ENCODE assay signal across 8 cellular contexts in the genomic region with DNA sequence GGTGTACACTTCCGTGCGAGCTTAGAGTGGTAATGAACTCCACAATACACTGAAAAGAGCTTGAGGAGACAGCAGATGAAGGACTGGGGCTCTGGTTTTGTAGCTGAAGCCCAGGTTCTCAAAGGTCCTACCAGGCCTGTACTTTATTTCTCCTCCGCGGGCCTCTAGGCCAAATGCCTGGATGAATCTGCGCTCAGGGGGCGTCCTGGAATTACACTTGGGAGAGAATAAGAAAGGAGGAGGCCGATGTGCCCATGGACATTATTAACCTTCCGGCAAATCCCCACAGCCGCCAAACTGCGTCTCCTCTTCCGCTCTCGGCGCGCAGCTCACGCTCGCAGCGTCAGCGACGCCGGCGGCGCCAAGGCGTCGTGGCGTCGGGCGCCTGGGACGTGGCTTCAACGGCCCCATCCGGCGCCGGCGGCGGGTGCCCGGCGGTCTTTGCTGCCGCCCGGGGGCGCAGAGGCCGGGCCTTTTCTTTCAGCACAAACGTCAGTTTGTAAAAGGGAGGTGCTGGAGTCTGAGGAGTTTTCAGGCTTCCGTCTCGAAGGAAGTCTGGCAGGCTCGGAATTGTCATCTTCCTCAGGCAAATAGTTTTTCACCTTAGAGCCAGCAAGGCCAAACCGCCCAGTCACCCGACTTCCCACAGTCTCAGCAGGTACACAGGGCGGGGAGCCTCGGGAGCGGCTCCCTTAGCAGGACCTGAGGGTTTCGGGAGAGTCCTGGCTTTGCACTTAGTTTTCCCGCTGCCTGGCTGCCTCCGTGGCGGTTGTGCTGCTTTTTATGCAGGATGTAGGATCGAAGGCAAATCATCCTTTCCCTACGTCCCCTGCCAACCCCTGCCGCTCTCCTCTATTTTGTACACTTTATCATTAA. TPM values are rescaled to one million over a fixed set of nuclear protein-coding genes. Genes with fewer than 3 reads are reported as not detected.
DNase-seq lines count a peak whose midpoint lies in the region; ATAC-seq and TF ChIP-seq lines count a peak whose summit lies in the region.

A gene (plus strand): TSS at position 401 of the 876 bp plus-strand sequence. CDS start 5,503 bp downstream, outside the sequence.

- H3K4me1 Mint-ChIP-seq in T-helper 17 cell, result peaks cover 15% of the 10 kb centered on the region

- TF ChIP-seq POLR2A in GM15510 (IDR thresholded peaks at IDR 0.05; ENCODE audit: borderline replicate concordance, extremely low read depth, insufficient read length), result peak; percentile 96

- H3K27ac ChIP-seq in rectal smooth muscle tissue (ENCODE audit: low read depth, low read length), result peak within 1 kb of the TSS; percentile 90
- H3K27ac ChIP-seq in aorta (ENCODE audit: low read depth in 1 of 2, low read length in 2 of 2), result peak within 1 kb of the TSS; percentile 95 to 97

- H3K9ac ChIP-seq in rectal smooth muscle tissue (ENCODE audit: low read length), result peak within 1 kb of the TSS; percentile 85

- H3K27me3 Mint-ChIP-seq in T-helper 17 cell, result no peaks in the 10 kb centered on the region

- no peaks in the 10 kb centered on the region for H3K36me3 ChIP-seq in rectal smooth muscle tissue (ENCODE audit: control insufficient read depth, insufficient read depth, low read length)
- H3K36me3 ChIP-seq in aorta (ENCODE audit: control insufficient read depth in 1 of 2, insufficient read depth in 2 of 2, low read length in 1 of 2), result no peaks in the 10 kb centered on the region

- H3K9me3 ChIP-seq in T-helper 17 cell (ENCODE audit: control insufficient read depth, low read length, poor library complexity, severe bottlenecking), result no peaks in the 10 kb centered on the region
- no peaks in the 10 kb centered on the region for H3K9me3 ChIP-seq in aorta (ENCODE audit: control insufficient read depth, low read length)

- H3K27me3 ChIP-seq in rectal smooth muscle tissue (ENCODE audit: control insufficient read depth, insufficient read depth, low read length) (no peaks in the 10 kb centered on the region), aorta (ENCODE audit: control insufficient read depth in 1 of 2, insufficient read depth in 2 of 2, low read length in 1 of 2) (no peaks in the 10 kb centered on the region)

- intact Hi-C loops in aorta (cut with DNase I), result loop anchor here in 1 of 2 donors (2.0 kb wide), 1 partner anchor 67 kb away; no protein-coding TSS in a partner anchor

- H3K36me3 Mint-ChIP-seq in T-helper 17 cell (ENCODE audit: low read depth), result peaks cover 4% of the 10 kb centered on the region

- H3K4me3 ChIP-seq in rectal smooth muscle tissue (ENCODE audit: low read length) (peak within 1 kb of the TSS; percentile 83), aorta (ENCODE audit: low read length in 2 of 2) (peak within 1 kb of the TSS; percentile 69 to 98)

- WGBS in aorta, 2 donors, result 0% methylated on average over 56 of the region's 56 CpGs

- H3K27ac Mint-ChIP-seq in T-helper 17 cell, result peak within 1 kb of the TSS; percentile 99

- ATAC-seq in HG02884 (IDR thresholded peaks at IDR 0.05; ENCODE audit: unreplicated experiment), result peak; percentile 94
- ATAC-seq in T-helper 17 cell, result peak; percentile 97
- peak; percentile 97 for ATAC-seq in aorta (ENCODE audit: low FRiP score)

- DNase-seq in NCI-H146 treated with DMSO at 0.1 percent for 48 hours (lab: John Stamatoyannopoulos, UW; ENCODE audit: unreplicated experiment), result peak; percentile 86
- DNase-seq in T-helper 17 cell, result peak; percentile 81 to 83 (median 82)
- peak; percentile 20 to 87 (median 75) for DNase-seq in anterior cingulate cortex (lab: John Stamatoyannopoulos, UW)
- DNase-seq in hepatic stellate cell (ENCODE audit: low spot score), result peak; percentile 74
- peak; percentile 91 to 94 for DNase-seq in aorta

- H3K4me3 Mint-ChIP-seq in T-helper 17 cell, result peak within 1 kb of the TSS; percentile 97

- H3K4me1 ChIP-seq in rectal smooth muscle tissue (ENCODE audit: control insufficient read depth, insufficient read depth, low read length) (peaks cover 5% of the 10 kb centered on the region), aorta (ENCODE audit: control insufficient read depth in 1 of 2, insufficient read depth in 2 of 2, low read length in 2 of 2) (no peaks in the 10 kb centered on the region)

RNA-seq across cellular contexts. Expression of the gene that starts here (rescaled TPM):
- total RNA-seq in T-helper 17 cell, result 10 to 100 TPM; 60.4 to 73.0 TPM
- 10 to 100 TPM; 46.7 to 47.2 TPM for total RNA-seq in aorta
- 1 to 10 TPM in 1 of 2 donors, under 1 TPM in 1; 0.25 to 1.8 TPM for polyA plus RNA-seq in aorta

Comparison
In these comparisons a context has a peak if more than half of its experiments do, and no peak if none do; other contexts are left out.
1. Peak in every context shown above with its lines: DNase-seq, ATAC-seq, H3K4me3 ChIP-seq and H3K27ac ChIP-seq.